25 cellular contexts compared by ENCODE assay signal in the genomic region with DNA sequence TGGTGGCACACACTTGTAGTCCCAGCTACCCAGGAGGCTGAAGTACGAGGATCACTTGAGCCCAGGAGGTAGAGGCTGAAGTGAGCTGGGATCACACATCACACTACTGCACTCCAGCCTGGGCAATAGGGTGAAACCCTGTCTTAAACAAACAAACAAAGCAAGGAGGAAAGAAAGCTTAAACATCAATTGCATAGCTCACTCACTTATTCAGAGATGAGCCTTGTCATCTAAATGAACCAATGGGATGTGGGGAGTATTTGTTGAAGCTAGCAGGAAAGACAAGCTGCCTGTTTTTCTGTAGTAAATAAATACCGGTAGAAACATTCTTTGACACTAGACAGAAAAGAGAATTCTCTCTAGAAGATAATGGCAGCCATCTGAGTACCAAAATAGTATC.
"Had no signal": no experiment of that assay in that cellular context is flagged by ENCODE, and none has a peak within 500 bp of the region (broad histone marks: within the 10 kb centered on the region; RNA-seq: fewer than 3 reads in every experiment).

No MANE protein-coding gene starts in this region.

- H3K36me3 Mint-ChIP-seq: activated naive CD4-positive, alpha-beta T cell treated with anti-CD3 and anti-CD28 coated beads, Interleukin-2, amount 10 ng/mL, durations not matched to agents 7 days and 5 days; activated naive CD8-positive, alpha-beta T cell treated with anti-CD3 and anti-CD28 coated beads for 36 hours had no signal

- H3K4me1 Mint-ChIP-seq: activated CD4-positive, alpha-beta memory T cell treated with anti-CD3 and anti-CD28 coated beads, Interleukin-2, amount 10 ng/mL, durations not matched to agents 7 days and 5 days; activated CD4-positive, alpha-beta T cell treated with anti-CD3 and anti-CD28 coated beads for 36 hours; activated naive CD4-positive, alpha-beta T cell treated with anti-CD3 and anti-CD28 coated beads, Interleukin-2, amount 10 ng/mL, durations not matched to agents 7 days and 5 days; activated naive CD8-positive, alpha-beta T cell treated with anti-CD3 and anti-CD28 coated beads for 36 hours; activated T-helper 17 cell treated with anti-CD3 and anti-CD28 coated beads, Interleukin-2, amount 50 U/mL, for 72 hours had no signal

- H3K4me3 Mint-ChIP-seq: activated CD4-positive, alpha-beta memory T cell treated with anti-CD3 and anti-CD28 coated beads, Interleukin-2, amount 10 ng/mL, durations not matched to agents 7 days and 5 days; activated CD4-positive, alpha-beta T cell treated with anti-CD3 and anti-CD28 coated beads for 36 hours; activated naive CD4-positive, alpha-beta T cell treated with anti-CD3 and anti-CD28 coated beads, Interleukin-2, amount 10 ng/mL, durations not matched to agents 7 days and 5 days; activated naive CD8-positive, alpha-beta T cell treated with anti-CD3 and anti-CD28 coated beads for 36 hours; activated T-helper 17 cell treated with anti-CD3 and anti-CD28 coated beads, Interleukin-2, amount 50 U/mL, for 72 hours had no signal

- H3K27me3 Mint-ChIP-seq: activated CD4-positive, alpha-beta T cell treated with anti-CD3 and anti-CD28 coated beads for 36 hours; activated naive CD8-positive, alpha-beta T cell treated with anti-CD3 and anti-CD28 coated beads for 36 hours had no signal

- ATAC-seq: activated CD4-positive, alpha-beta T cell treated with anti-CD3 and anti-CD28 coated beads for 36 hours; activated T-helper 17 cell treated with anti-CD3 and anti-CD28 coated beads, Interleukin-2, amount 50 U/mL, for 72 hours had no signal

- H3K4me3 ChIP-seq: Peyer's patch, SJCRH30 had no signal

- H3K27ac Mint-ChIP-seq: activated CD4-positive, alpha-beta memory T cell treated with anti-CD3 and anti-CD28 coated beads, Interleukin-2, amount 10 ng/mL, durations not matched to agents 7 days and 5 days; activated CD4-positive, alpha-beta T cell treated with anti-CD3 and anti-CD28 coated beads for 36 hours; activated naive CD4-positive, alpha-beta T cell treated with anti-CD3 and anti-CD28 coated beads, Interleukin-2, amount 10 ng/mL, durations not matched to agents 7 days and 5 days; activated naive CD8-positive, alpha-beta T cell treated with anti-CD3 and anti-CD28 coated beads for 36 hours; activated T-helper 17 cell treated with anti-CD3 and anti-CD28 coated beads, Interleukin-2, amount 50 U/mL, for 72 hours had no signal

- H3K9me3 Mint-ChIP-seq: activated CD4-positive, alpha-beta memory T cell treated with anti-CD3 and anti-CD28 coated beads, Interleukin-2, amount 10 ng/mL, durations not matched to agents 7 days and 5 days; activated naive CD4-positive, alpha-beta T cell treated with anti-CD3 and anti-CD28 coated beads, Interleukin-2, amount 10 ng/mL, durations not matched to agents 7 days and 5 days; activated naive CD8-positive, alpha-beta T cell treated with anti-CD3 and anti-CD28 coated beads for 36 hours; activated T-helper 17 cell treated with anti-CD3 and anti-CD28 coated beads, Interleukin-2, amount 50 U/mL, for 72 hours had no signal

- DNase-seq: activated CD4-positive, alpha-beta memory T cell treated with anti-CD3 and anti-CD28 coated beads, Interleukin-2, amount 10 ng/mL, durations not matched to agents 7 days and 5 days; activated CD4-positive, alpha-beta T cell treated with anti-CD3 and anti-CD28 coated beads for 36 hours; activated CD4-positive, alpha-beta T cell treated with anti-CD3 and anti-CD28 coated beads, Interleukin-2, amount 50 U/mL, for 1 hour; activated gamma-delta T cell; activated naive CD4-positive, alpha-beta T cell treated with anti-CD3 and anti-CD28 coated beads, Interleukin-2, amount 10 ng/mL, durations not matched to agents 7 days and 5 days; activated naive CD8-positive, alpha-beta T cell treated with anti-CD3 and anti-CD28 coated beads for 36 hours; activated T-cell treated with anti-CD3 and anti-CD28 coated beads for 4 hours; activated T-cell treated with anti-CD3 and anti-CD28 coated beads, Interleukin-2, amount 50 U/mL, for 48 hours; brain microvascular endothelial cell; caudate nucleus; Kasumi-1; NCI-H1105 treated with DMSO at 0.1 percent for 48 hours; NCI-H1436 treated with DMSO at 0.1 percent for 48 hours; NCI-H187 treated with DMSO at 0.1 percent for 48 hours; NCI-H2081 treated with DMSO at 0.1 percent for 48 hours; NCI-H2171 treated with DMSO at 0.1 percent for 48 hours; NCI-H226; NCI-H524; Peyer's patch; Right ventricle myocardium superior; SJCRH30; SK-N-SH; T-helper 1 cell; WERI-Rb-1 had no signal
